Comparison of ENCODE assay signal across 8 cellular contexts in the genomic region with DNA sequence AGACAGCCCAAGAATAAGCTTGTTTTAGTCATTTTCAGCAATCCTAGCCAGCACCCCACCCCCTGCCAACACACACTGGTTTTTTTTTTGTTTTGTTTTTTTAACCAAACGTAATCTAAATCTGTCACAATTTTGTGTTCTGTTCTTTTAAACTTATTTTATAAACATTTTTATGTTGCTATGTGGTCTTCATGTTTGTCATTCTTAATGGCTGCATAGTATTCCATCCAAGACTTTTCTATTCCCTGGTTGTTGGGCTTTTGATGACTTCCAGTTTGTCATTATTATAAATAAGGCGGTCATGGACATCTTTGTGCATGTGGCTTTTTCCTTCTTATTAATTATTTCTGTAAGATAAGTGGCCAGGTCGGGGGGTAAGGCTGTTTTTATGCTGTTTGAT.
"Had no signal": no experiment of that assay in that cellular context is flagged by ENCODE, and none has a peak within 500 bp of the region (broad histone marks: within the 10 kb centered on the region; RNA-seq: fewer than 3 reads in every experiment).

No MANE protein-coding gene starts in this region.

- H3K4me3 ChIP-seq: GM23248, HAP-1 had no signal

- FAIRE-seq: HepG2 had no signal

- H3K36me3 Mint-ChIP-seq: IgD-negative memory B cell had no signal

- H3K36me3 ChIP-seq: HAP-1 had no signal

- H3K4me1 ChIP-seq: HAP-1 had no signal

- DNase-seq: GM23248, GOT3, H7, KG1 had no signal

- H3K9ac ChIP-seq: GM23248 had no signal

- ATAC-seq: HepG2 had no signal

- H3K4me1 Mint-ChIP-seq: IgD-negative memory B cell had no signal

- H3K9me3 ChIP-seq: HAP-1 had no signal

- H2AFZ ChIP-seq: GM23248 had no signal

- H3K4me3 Mint-ChIP-seq: IgD-negative memory B cell had no signal

- H3K27ac ChIP-seq: GM23248, HL-60 had no signal
